9 cellular contexts compared by ENCODE assay signal in genomic region chr17:27466376-27466747, GRCh38. TPM values are rescaled to one million over a fixed set of nuclear protein-coding genes. Genes with fewer than 3 reads are reported as not detected.
A peak's percentile ranks its signal among the peaks of the same experiment; 100 is the strongest.
DNase-seq lines count a peak whose midpoint lies in the region; ATAC-seq and TF ChIP-seq lines count a peak whose summit lies in the region.
"Had no signal": no experiment of that assay in that cellular context is flagged by ENCODE, and none has a peak within 500 bp of the region (broad histone marks: within the 10 kb centered on the region; RNA-seq: fewer than 3 reads in every experiment).

No MANE protein-coding gene starts in this region.

- POLR2A ChIA-PET in activated CD4-positive, alpha-beta T cell treated with anti-CD3 and anti-CD28 coated beads for 36 hours (lab: Charles Lee), result interaction anchor here (0.6 to 1.4 kb wide), 11 partner anchors 9 to 172 kb away, joined by 3 to 20 read pairs (median 5); partner anchors contain the start of gene WSB1
- POLR2A ChIA-PET in activated CD8-positive, alpha-beta T cell treated with anti-CD3 and anti-CD28 coated beads for 36 hours (lab: Charles Lee), result interaction anchor here (0.8 to 1.5 kb wide), 10 partner anchors 9 to 114 kb away, joined by 3 to 10 read pairs (median 4); partner anchors contain the start of gene KSR1

- H3K36me3 ChIP-seq in spleen, result no peaks in the 10 kb centered on the region

- peak; percentile 38 for ATAC-seq in activated CD4-positive, alpha-beta T cell treated with anti-CD3 and anti-CD28 coated beads for 36 hours
- ATAC-seq in HG03066 (IDR thresholded peaks at IDR 0.05; ENCODE audit: low read depth, unreplicated experiment), result peak; percentile 16
- peak; percentile 22 for ATAC-seq in activated CD8-positive, alpha-beta T cell treated with anti-CD3 and anti-CD28 coated beads for 36 hours
- no peak for ATAC-seq in HG03521 (IDR thresholded peaks at IDR 0.05; ENCODE audit: unreplicated experiment)
- ATAC-seq: A549 had no signal

- H3K9me3 Mint-ChIP-seq in activated CD4-positive, alpha-beta T cell treated with anti-CD3 and anti-CD28 coated beads for 36 hours (ENCODE audit: low read depth), result no peaks in the 10 kb centered on the region
- H3K9me3 Mint-ChIP-seq in activated CD8-positive, alpha-beta T cell treated with anti-CD3 and anti-CD28 coated beads for 36 hours, result no peaks in the 10 kb centered on the region

- no peaks in the 10 kb centered on the region for H3K9me3 ChIP-seq in spleen
- H3K9me3 ChIP-seq: A549 had no signal

- H3K4me1 Mint-ChIP-seq in activated CD4-positive, alpha-beta T cell treated with anti-CD3 and anti-CD28 coated beads for 36 hours, result peaks cover 93% of the 10 kb centered on the region
- H3K4me1 Mint-ChIP-seq in activated CD8-positive, alpha-beta T cell treated with anti-CD3 and anti-CD28 coated beads for 36 hours (ENCODE audit: low read depth), result peaks cover 85% of the 10 kb centered on the region

- peak; percentile 61 for DNase-seq in activated CD4-positive, alpha-beta T cell treated with anti-CD3 and anti-CD28 coated beads for 36 hours
- no peak for DNase-seq in activated CD4-positive, alpha-beta T cell treated with anti-CD3 and anti-CD28 coated beads, Interleukin-2, amount 50 U/mL, for 1 hour
- no peak for DNase-seq in activated CD8-positive, alpha-beta T cell treated with anti-CD3 and anti-CD28 coated beads for 36 hours
- DNase-seq in spleen, result no peak
- no peak for DNase-seq in NCI-H2107 treated with DMSO at 0.1 percent for 48 hours (lab: John Stamatoyannopoulos, UW; ENCODE audit: unreplicated experiment)
- no peak for DNase-seq in NCI-H1048 (lab: John Stamatoyannopoulos, UW)

- intact Hi-C loops in activated CD4-positive, alpha-beta T cell treated with anti-CD3 and anti-CD28 coated beads for 36 hours (cut with DNase I, micrococcal nuclease), result loop anchor here (1.0 to 2.0 kb wide), 5 partner anchors 8 to 228 kb away; partner anchors contain the start of gene KSR1 (in 2 of the 2)
- intact Hi-C loops in activated CD8-positive, alpha-beta T cell treated with anti-CD3 and anti-CD28 coated beads for 36 hours (cut with micrococcal nuclease), result no loop called here
- intact Hi-C loops in spleen (cut with DNase I; ENCODE audit: low total_unique reads), result no loop called here

- TF ChIP-seq POLR2A in spleen (IDR thresholded peaks at IDR 0.05), result no peak

- H3K4me3 Mint-ChIP-seq in activated CD4-positive, alpha-beta T cell treated with anti-CD3 and anti-CD28 coated beads for 36 hours, result peak overlapping the region; percentile 71
- peak overlapping the region; percentile 67 for H3K4me3 Mint-ChIP-seq in activated CD8-positive, alpha-beta T cell treated with anti-CD3 and anti-CD28 coated beads for 36 hours

- H3K4me1 ChIP-seq in spleen, result peaks cover 4 to 71% (median 46%) of the 10 kb centered on the region in 6 donors

- TF ChIP-seq CTCF in activated CD8-positive, alpha-beta T cell treated with anti-CD3 and anti-CD28 coated beads for 36 hours (IDR thresholded peaks at IDR 0.05), result no peak
- no peak for TF ChIP-seq CTCF in spleen (IDR thresholded peaks at IDR 0.05 in 8 of 11, conservative IDR thresholded peaks at IDR 0.05 in 3 of 11)

- H3K27ac Mint-ChIP-seq in activated CD4-positive, alpha-beta T cell treated with anti-CD3 and anti-CD28 coated beads for 36 hours, result peak overlapping the region; percentile 96
- H3K27ac Mint-ChIP-seq in activated CD8-positive, alpha-beta T cell treated with anti-CD3 and anti-CD28 coated beads for 36 hours, result peak overlapping the region; percentile 96

- peaks cover 16% of the 10 kb centered on the region for H3K36me3 Mint-ChIP-seq in activated CD4-positive, alpha-beta T cell treated with anti-CD3 and anti-CD28 coated beads for 36 hours (ENCODE audit: low read depth)
- H3K36me3 Mint-ChIP-seq in activated CD8-positive, alpha-beta T cell treated with anti-CD3 and anti-CD28 coated beads for 36 hours (ENCODE audit: low read depth), result peaks cover 14% of the 10 kb centered on the region

- no peaks in the 10 kb centered on the region for H3K27me3 Mint-ChIP-seq in activated CD4-positive, alpha-beta T cell treated with anti-CD3 and anti-CD28 coated beads for 36 hours
- no peaks in the 10 kb centered on the region for H3K27me3 Mint-ChIP-seq in activated CD8-positive, alpha-beta T cell treated with anti-CD3 and anti-CD28 coated beads for 36 hours

- H3K27ac ChIP-seq in spleen, result peak overlapping the region in 6 of 8 donors; percentile 13 to 71 (median 54)
- H3K27ac ChIP-seq: A549 had no signal

- 11 to 23% (median 15%) methylated on average over 3 of the region's 3 CpGs for WGBS in spleen, 5 donors

- CTCF ChIA-PET in activated CD4-positive, alpha-beta T cell treated with anti-CD3 and anti-CD28 coated beads for 36 hours (lab: Charles Lee), result interaction anchor here (0.6 to 2.1 kb wide), 17 partner anchors 8 to 171 kb away, joined by 3 to 11 read pairs (median 4); partner anchors contain the start of gene KSR1
- CTCF ChIA-PET in activated CD8-positive, alpha-beta T cell treated with anti-CD3 and anti-CD28 coated beads for 36 hours (lab: Charles Lee), result interaction anchor here (0.7 to 3.2 kb wide), 11 partner anchors 10 to 230 kb away, joined by 3 to 24 read pairs (median 9); partner anchors contain the start of gene KSR1

- no peaks in the 10 kb centered on the region for H3K27me3 ChIP-seq in spleen (replicated peaks in 1 of 7)

- peak overlapping the region in 1 of 8 donors; percentile 23 for H3K4me3 ChIP-seq in spleen
- H3K4me3 ChIP-seq: A549 had no signal

RNA-seq across cellular contexts. Expression of gene KSR1, which starts 10.1 kb away (rescaled TPM):
- 100 to 1,000 TPM in 1 of 2 experiments, 10 to 100 TPM in 1; 96.6 to 113 TPM for total RNA-seq in activated CD4-positive, alpha-beta T cell treated with anti-CD3 and anti-CD28 coated beads for 36 hours
- total RNA-seq in activated CD8-positive, alpha-beta T cell treated with anti-CD3 and anti-CD28 coated beads for 36 hours, result 10 to 100 TPM; 53.9 to 58.2 TPM
- total RNA-seq in spleen, result 100 to 1,000 TPM in 1 of 7 donors, 10 to 100 TPM in 6; 35.2 to 100 (median 58.7) TPM
- polyA plus RNA-seq in spleen, result 10 to 100 TPM in 2 of 3 donors, 1 to 10 TPM in 1; 6.4 to 24.0 (median 12.0) TPM

Comparison
In these comparisons a context has a peak if more than half of its experiments do, and no peak if none do; other contexts are left out.
1. intact Hi-C loops: an anchor here in activated CD4-positive, alpha-beta T cell treated with anti-CD3 and anti-CD28 coated beads for 36 hours (1.0 to 2.0 kb wide); none called in activated CD8-positive, alpha-beta T cell treated with anti-CD3 and anti-CD28 coated beads for 36 hours and spleen.